ENCODE assay signal across 19 cellular contexts in genomic region chr1:114111731-114112661, GRCh38. TPM values are rescaled to one million over a fixed set of nuclear protein-coding genes. Genes with fewer than 3 reads are reported as not detected.
"Had no signal": no experiment of that assay in that cellular context is flagged by ENCODE, and none has a peak within 500 bp of the region (broad histone marks: within the 10 kb centered on the region; RNA-seq: fewer than 3 reads in every experiment).

No MANE protein-coding gene starts in this region.

- H3K27ac ChIP-seq: colonic mucosa, pancreas, suprapubic skin, upper lobe of left lung had no signal

- ATAC-seq: activated CD4-positive, CD25-positive, alpha-beta regulatory T cell treated with anti-CD3 and anti-CD28 coated beads, Interleukin-2, amount 50 U/mL, for 24 hours; activated CD8-positive, alpha-beta memory T cell treated with anti-CD3 and anti-CD28 coated beads, Interleukin-2, amount 10 ng/mL, durations not matched to agents 7 days and 5 days; left lobe of liver; pancreas; stimulated activated naive CD8-positive, alpha-beta T cell treated with anti-CD3 and anti-CD28 coated beads, Interleukin-15, Interleukin-2, amounts not matched to agents 100 U/mL and 50 U/mL, for 24 hours had no signal

- H3K9me3 Mint-ChIP-seq: T-helper 1 cell treated with Interleukin-12 subunit alpha and Interleukin-12 subunit beta and Interleukin-4 antibody, amounts not matched to agents 30 μg/mL and 1 μg/mL, for 36 hours had no signal

- H3K27me3 ChIP-seq: colonic mucosa, pancreas, upper lobe of left lung had no signal

- H3K9me3 ChIP-seq: colonic mucosa, pancreas, suprapubic skin, upper lobe of left lung had no signal

- H3K4me3 Mint-ChIP-seq: activated CD8-positive, alpha-beta memory T cell treated with anti-CD3 and anti-CD28 coated beads, Interleukin-2, amount 10 ng/mL, durations not matched to agents 7 days and 5 days; T-helper 1 cell treated with Interleukin-12 subunit alpha and Interleukin-12 subunit beta and Interleukin-4 antibody, amounts not matched to agents 30 μg/mL and 1 μg/mL, for 36 hours had no signal

- H3K27ac Mint-ChIP-seq: activated CD8-positive, alpha-beta memory T cell treated with anti-CD3 and anti-CD28 coated beads, Interleukin-2, amount 10 ng/mL, durations not matched to agents 7 days and 5 days; T-helper 1 cell treated with Interleukin-12 subunit alpha and Interleukin-12 subunit beta and Interleukin-4 antibody, amounts not matched to agents 30 μg/mL and 1 μg/mL, for 36 hours had no signal

- DNase-seq: activated CD8-positive, alpha-beta memory T cell treated with anti-CD3 and anti-CD28 coated beads, Interleukin-2, amount 10 ng/mL, durations not matched to agents 7 days and 5 days; activated naive CD4-positive, alpha-beta T cell; activated T-cell treated with anti-CD3 and anti-CD28 coated beads, Interleukin-2, amount 50 U/mL, for 48 hours; caudate nucleus; colonic mucosa; effector CD4-positive, alpha-beta T cell; foreskin melanocyte; head of caudate nucleus; mammary epithelial cell; pancreas; stimulated activated CD4-positive, alpha-beta T cell treated with anti-CD3 and anti-CD28 coated beads, Interleukin-4, amount 100 ng/mL, for 1 hour; stimulated activated CD8-positive, alpha-beta memory T cell treated with anti-CD3 and anti-CD28 coated beads, Interleukin-4, amount 100 ng/mL, for 48 hours; stimulated activated naive CD8-positive, alpha-beta T cell treated with anti-CD3 and anti-CD28 coated beads, Interleukin-15, Interleukin-2, amounts not matched to agents 100 U/mL and 50 U/mL, for 24 hours had no signal

- H3K4me3 ChIP-seq: colonic mucosa, pancreas, suprapubic skin, upper lobe of left lung had no signal

- H3K36me3 Mint-ChIP-seq: activated CD8-positive, alpha-beta memory T cell treated with anti-CD3 and anti-CD28 coated beads, Interleukin-2, amount 10 ng/mL, durations not matched to agents 7 days and 5 days had no signal

- H3K36me3 ChIP-seq: colonic mucosa, pancreas, suprapubic skin, upper lobe of left lung had no signal

- H3K4me1 ChIP-seq: colonic mucosa, pancreas had no signal

- FAIRE-seq: pancreas had no signal

RNA-seq across cellular contexts. Expression of gene SYT6, which starts 41.7 kb away (rescaled TPM):
- total RNA-seq: activated CD8-positive, alpha-beta memory T cell treated with anti-CD3 and anti-CD28 coated beads, Interleukin-2, amount 10 ng/mL, durations not matched to agents 7 days and 5 days; mammary epithelial cell; renal cortical epithelial cell had no signal
- polyA plus RNA-seq: mammary epithelial cell had no signal
